ENCODE assay signal across 8 cellular contexts in genomic region chr2:72934683-72935610, GRCh38. TPM values are rescaled to one million over a fixed set of nuclear protein-coding genes. Genes with fewer than 3 reads are reported as not detected.
DNase-seq lines count a peak whose midpoint lies in the region; ATAC-seq and TF ChIP-seq lines count a peak whose summit lies in the region.

No MANE protein-coding gene starts in this region.

- TF ChIP-seq CTCF in glutamatergic neuron (IDR thresholded peaks at IDR 0.05; ENCODE audit: partially characterized antibody, unreplicated experiment), result peak; percentile 21

- peaks cover 5% of the 10 kb centered on the region for H3K9me3 Mint-ChIP-seq in glutamatergic neuron (ENCODE audit: unreplicated experiment)

- H3K27ac Mint-ChIP-seq in glutamatergic neuron (ENCODE audit: unreplicated experiment), result no peak overlapping the region

- peaks cover 5% of the 10 kb centered on the region for H3K4me1 Mint-ChIP-seq in glutamatergic neuron (ENCODE audit: low read depth, unreplicated experiment)

- no peak overlapping the region for H3K4me3 Mint-ChIP-seq in glutamatergic neuron (ENCODE audit: unreplicated experiment)

- peaks cover 8% of the 10 kb centered on the region for H3K36me3 Mint-ChIP-seq in glutamatergic neuron (ENCODE audit: unreplicated experiment)

- in situ Hi-C loops in Caki2 (cut with HindIII; ENCODE audit: low pct_unique_long_range_greater_than_20kb, low sequenced_read_pairs), result no loop called here

- DNase-seq in Caki2 (ENCODE audit: low read depth) (peak; percentile 26), NCI-H146 (lab: John Stamatoyannopoulos, UW) (peak; percentile 56), glutamatergic neuron (no peak), KG1 (lab: John Stamatoyannopoulos, UW) (no peak), cerebellar cortex (ENCODE audit: low spot score) (no peak)
- DNase-seq in stimulated activated CD8-positive, alpha-beta memory T cell treated with anti-CD3 and anti-CD28 coated beads, Interleukin-4, amount 100 ng/mL, for 48 hours, result no peak
- DNase-seq in activated effector memory CD4-positive, alpha-beta T cell treated with anti-CD3 and anti-CD28 coated beads, Interleukin-2, amount 50 U/mL, for 16 hours, result no peak

- peak; percentile 50 for ATAC-seq in GM19395 (IDR thresholded peaks at IDR 0.05; ENCODE audit: unreplicated experiment)

- H3K27me3 Mint-ChIP-seq in glutamatergic neuron (ENCODE audit: unreplicated experiment), result peaks cover 5% of the 10 kb centered on the region

RNA-seq across cellular contexts. Expression of gene EMX1, which starts 17.6 kb away (rescaled TPM):
- total RNA-seq in Caki2 (2014; rRNA removed; shearing (Covaris generic); ENCODE audit: low replicate concordance), result 0.55 and 0.81 TPM in 2 replicates
- 0.54 TPM for total RNA-seq in glutamatergic neuron (ENCODE audit: unreplicated experiment)

RNA-seq across cellular contexts. Expression of gene SPR, which starts 47.7 kb away (rescaled TPM):
- total RNA-seq in Caki2 (2014; rRNA removed; shearing (Covaris generic); ENCODE audit: low replicate concordance), result 120 and 123 TPM in 2 replicates
- 1.7 TPM for total RNA-seq in glutamatergic neuron (ENCODE audit: unreplicated experiment)

Comparison
In these comparisons a context has a peak if more than half of its experiments do, and no peak if none do; other contexts are left out.
1. DNase-seq: peak in Caki2 (single experiment) and NCI-H146 (single experiment); none in glutamatergic neuron (single experiment), KG1 (single experiment), cerebellar cortex (single experiment), stimulated activated CD8-positive, alpha-beta memory T cell treated with anti-CD3 and anti-CD28 coated beads, Interleukin-4, amount 100 ng/mL, for 48 hours (single experiment) and activated effector memory CD4-positive, alpha-beta T cell treated with anti-CD3 and anti-CD28 coated beads, Interleukin-2, amount 50 U/mL, for 16 hours (single experiment).
2. RNA of gene SPR, which starts 47.7 kb away (total RNA-seq): 120 to 123 TPM in Caki2; 1.7 TPM in glutamatergic neuron (single experiment); every median in the first group is over 10 times any median in the second.